ENCODE assay signal across 1 cellular context in the genomic region with DNA sequence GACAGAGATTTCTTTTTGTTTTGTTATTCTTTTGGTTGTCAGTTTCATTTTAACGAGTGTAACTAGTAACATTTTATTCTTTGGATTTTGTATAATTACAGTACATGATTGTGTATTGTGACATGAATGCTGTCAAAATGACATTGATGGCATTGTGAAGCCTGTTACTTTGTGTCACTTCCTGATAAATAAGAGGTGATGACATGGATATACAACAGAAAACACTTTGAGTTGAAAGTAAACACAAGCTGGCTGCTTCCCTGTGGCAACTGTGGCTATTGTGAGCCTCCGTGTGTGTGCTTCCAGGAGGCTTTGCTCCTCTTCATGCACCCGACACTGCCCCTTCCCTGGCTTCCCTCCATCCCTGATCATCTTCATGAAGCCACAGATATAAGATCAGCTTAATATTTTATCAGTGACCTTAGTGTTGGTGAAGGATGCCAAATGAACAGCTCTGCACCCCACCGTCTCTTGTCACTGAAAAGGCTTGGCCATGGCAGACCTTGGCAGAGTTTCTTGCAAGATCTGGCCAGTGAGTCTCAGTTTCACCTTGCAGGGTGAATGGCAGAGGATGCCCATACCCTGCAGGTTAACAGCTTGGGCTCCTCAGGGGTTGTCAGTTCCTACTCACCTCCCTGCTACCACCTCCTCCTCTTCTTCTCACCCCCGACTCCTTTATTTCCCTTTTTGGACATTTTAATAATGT.
TF ChIP-seq lines count a peak whose summit lies in the region.

No MANE protein-coding gene starts in this region.

TF ChIP-seq in A549, 52 proteins besides CTCF, POLR2A, EP300 and RAD21 (continued from another document):
- TF ChIP-seq, protein P1, sequence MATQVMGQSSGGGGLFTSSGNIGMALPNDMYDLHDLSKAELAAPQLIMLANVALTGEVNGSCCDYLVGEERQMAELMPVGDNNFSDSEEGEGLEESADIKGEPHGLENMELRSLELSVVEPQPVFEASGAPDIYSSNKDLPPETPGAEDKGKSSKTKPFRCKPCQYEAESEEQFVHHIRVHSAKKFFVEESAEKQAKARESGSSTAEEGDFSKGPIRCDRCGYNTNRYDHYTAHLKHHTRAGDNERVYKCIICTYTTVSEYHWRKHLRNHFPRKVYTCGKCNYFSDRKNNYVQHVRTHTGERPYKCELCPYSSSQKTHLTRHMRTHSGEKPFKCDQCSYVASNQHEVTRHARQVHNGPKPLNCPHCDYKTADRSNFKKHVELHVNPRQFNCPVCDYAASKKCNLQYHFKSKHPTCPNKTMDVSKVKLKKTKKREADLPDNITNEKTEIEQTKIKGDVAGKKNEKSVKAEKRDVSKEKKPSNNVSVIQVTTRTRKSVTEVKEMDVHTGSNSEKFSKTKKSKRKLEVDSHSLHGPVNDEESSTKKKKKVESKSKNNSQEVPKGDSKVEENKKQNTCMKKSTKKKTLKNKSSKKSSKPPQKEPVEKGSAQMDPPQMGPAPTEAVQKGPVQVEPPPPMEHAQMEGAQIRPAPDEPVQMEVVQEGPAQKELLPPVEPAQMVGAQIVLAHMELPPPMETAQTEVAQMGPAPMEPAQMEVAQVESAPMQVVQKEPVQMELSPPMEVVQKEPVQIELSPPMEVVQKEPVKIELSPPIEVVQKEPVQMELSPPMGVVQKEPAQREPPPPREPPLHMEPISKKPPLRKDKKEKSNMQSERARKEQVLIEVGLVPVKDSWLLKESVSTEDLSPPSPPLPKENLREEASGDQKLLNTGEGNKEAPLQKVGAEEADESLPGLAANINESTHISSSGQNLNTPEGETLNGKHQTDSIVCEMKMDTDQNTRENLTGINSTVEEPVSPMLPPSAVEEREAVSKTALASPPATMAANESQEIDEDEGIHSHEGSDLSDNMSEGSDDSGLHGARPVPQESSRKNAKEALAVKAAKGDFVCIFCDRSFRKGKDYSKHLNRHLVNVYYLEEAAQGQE (IDR thresholded peaks at IDR 0.05) = no peak
- TF ChIP-seq JUNB (IDR thresholded peaks at IDR 0.05) = no peak
- no peak for TF ChIP-seq GATA3 (IDR thresholded peaks at IDR 0.05; ENCODE audit: borderline replicate concordance)
- no peak for TF ChIP-seq MAZ (IDR thresholded peaks at IDR 0.05; ENCODE audit: borderline replicate concordance, low read depth, low read length)
